18 cellular contexts compared by ENCODE assay signal in the genomic region with DNA sequence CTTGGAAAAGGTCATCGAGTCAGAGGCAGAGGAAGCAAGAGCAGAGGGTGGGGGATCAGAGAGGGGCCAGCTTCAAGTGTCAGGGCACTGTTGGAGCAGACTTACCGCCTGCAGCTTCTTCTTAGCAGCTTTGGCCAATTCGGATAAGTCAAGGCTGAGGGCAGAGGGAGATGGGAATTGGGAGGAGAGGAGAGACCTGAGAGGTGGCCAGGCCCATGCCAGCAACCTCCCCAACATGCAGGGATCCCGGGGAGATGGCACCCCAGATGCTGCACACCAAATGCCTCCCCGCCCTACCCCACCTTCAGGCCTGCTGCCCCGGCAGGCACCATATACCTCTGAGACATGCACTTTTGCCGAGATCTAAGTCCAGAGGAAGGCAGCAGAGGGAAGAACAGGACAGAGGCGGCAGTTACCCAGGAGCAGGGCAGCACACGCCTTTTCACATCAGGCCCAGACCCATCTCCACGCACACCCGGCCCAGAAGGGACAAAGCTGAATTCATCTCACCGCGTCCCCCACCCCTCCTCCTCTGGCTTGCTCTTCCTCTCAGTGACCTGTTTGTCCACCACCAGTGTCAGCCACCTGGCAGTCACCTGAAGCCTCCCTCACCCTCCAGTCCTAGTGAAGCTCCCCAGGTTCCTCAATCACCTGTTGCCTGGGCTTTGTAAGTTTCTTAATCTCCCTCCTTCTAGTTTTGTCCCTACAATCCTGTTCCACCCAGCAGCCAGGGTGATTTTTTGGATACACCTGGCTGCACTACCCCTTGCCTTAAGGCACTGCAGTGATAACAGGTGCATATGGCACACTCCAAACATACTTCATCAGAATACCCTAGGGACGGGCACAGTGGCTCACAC. TPM values are rescaled to one million over a fixed set of nuclear protein-coding genes. Genes with fewer than 3 reads are reported as not detected.
A peak's percentile ranks its signal among the peaks of the same experiment; 100 is the strongest.
DNase-seq lines count a peak whose midpoint lies in the region; ATAC-seq and TF ChIP-seq lines count a peak whose summit lies in the region.
"Had no signal": no experiment of that assay in that cellular context is flagged by ENCODE, and none has a peak within 500 bp of the region (broad histone marks: within the 10 kb centered on the region; RNA-seq: fewer than 3 reads in every experiment).

No MANE protein-coding gene starts in this region.

- H3K9me3 Mint-ChIP-seq in endothelial cell (ENCODE audit: unreplicated experiment) (no peaks in the 10 kb centered on the region), neural progenitor cell (no peaks in the 10 kb centered on the region)
- H3K9me3 Mint-ChIP-seq: CD4-positive, alpha-beta memory T cell; IgD-negative memory B cell had no signal

- H3K4me3 Mint-ChIP-seq in T-helper 17 cell (no peak overlapping the region), endothelial cell (ENCODE audit: unreplicated experiment) (peak overlapping the region; percentile 47), neural progenitor cell (no peak overlapping the region)
- H3K4me3 Mint-ChIP-seq: CD4-positive, alpha-beta memory T cell; IgD-negative memory B cell had no signal

- H3K4me2 ChIP-seq in neural progenitor cell: no peak overlapping the region

- H3K79me2 ChIP-seq in neural progenitor cell (ENCODE audit: low read depth): peaks cover 9% of the 10 kb centered on the region

- no peak overlapping the region for H2AFZ ChIP-seq in neural progenitor cell (replicated peaks)

- no peaks in the 10 kb centered on the region for H3K9me3 ChIP-seq in right cardiac atrium (ENCODE audit: control insufficient read depth, low read length)
- H3K9me3 ChIP-seq in heart right ventricle: no peaks in the 10 kb centered on the region
- H3K9me3 ChIP-seq in T-helper 17 cell (ENCODE audit: control insufficient read depth, low read length, poor library complexity, severe bottlenecking): no peaks in the 10 kb centered on the region
- H3K9me3 ChIP-seq in neural progenitor cell (ENCODE audit: low read depth): no peaks in the 10 kb centered on the region
- H3K9me3 ChIP-seq: HAP-1, Peyer's patch had no signal

- peaks cover 2% of the 10 kb centered on the region for H3K4me1 ChIP-seq in right cardiac atrium (ENCODE audit: control insufficient read depth, insufficient read depth, low read length)
- peaks cover 0 to 35% (median 12%) of the 10 kb centered on the region in 9 donors for H3K4me1 ChIP-seq in heart right ventricle
- no peaks in the 10 kb centered on the region for H3K4me1 ChIP-seq in neural progenitor cell
- H3K4me1 ChIP-seq: HAP-1 had no signal

- no peaks in the 10 kb centered on the region for H3K27me3 Mint-ChIP-seq in T-helper 17 cell
- H3K27me3 Mint-ChIP-seq in endothelial cell (ENCODE audit: unreplicated experiment): peaks cover 23% of the 10 kb centered on the region
- peaks cover 5% of the 10 kb centered on the region for H3K27me3 Mint-ChIP-seq in neural progenitor cell (ENCODE audit: insufficient read depth, low read depth)
- H3K27me3 Mint-ChIP-seq: CD4-positive, alpha-beta memory T cell; IgD-negative memory B cell had no signal

- H3K27me3 ChIP-seq in right cardiac atrium (ENCODE audit: control insufficient read depth, insufficient read depth): no peaks in the 10 kb centered on the region
- no peaks in the 10 kb centered on the region for H3K27me3 ChIP-seq in heart right ventricle
- no peaks in the 10 kb centered on the region for H3K27me3 ChIP-seq in neural progenitor cell
- H3K27me3 ChIP-seq: Peyer's patch had no signal

- no peak overlapping the region for H3K4me3 ChIP-seq in right cardiac atrium (ENCODE audit: low read length)
- no peak overlapping the region for H3K4me3 ChIP-seq in heart right ventricle
- H3K4me3 ChIP-seq in neural progenitor cell: no peak overlapping the region
- H3K4me3 ChIP-seq: HAP-1, Peyer's patch had no signal

- DNase-seq in right cardiac atrium (peak in 2 of 3 donors; percentile 33 to 38), heart right ventricle (no peak), T-helper 17 cell (no peak), endothelial cell (ENCODE audit: low spot score) (no peak), neural progenitor cell (ENCODE audit: low spot score) (no peak), hypothalamus (lab: John Stamatoyannopoulos, UW) (no peak)
- DNase-seq: ACHN; CD4-positive, alpha-beta memory T cell; DND-41; GDM1; MV-4-11; NCI-H1436; NCI-H2081; NCI-H524; Peyer's patch had no signal

- TF ChIP-seq CTCF in heart right ventricle (IDR thresholded peaks at IDR 0.05) (no peak), endothelial cell (IDR thresholded peaks at IDR 0.05; ENCODE audit: unreplicated experiment) (no peak), neural progenitor cell (IDR thresholded peaks at IDR 0.05) (no peak)

- WGBS in right cardiac atrium: 92% methylated on average over 14 of the region's 14 CpGs
- WGBS in heart right ventricle, 2 donors: 93 to 94% methylated on average over 14 of the region's 14 CpGs

- intact Hi-C loops in right cardiac atrium (cut with DNase I) (no loop called here), heart right ventricle (cut with DNase I) (loop anchor here in 2 of 10 donors (5.0 to 10.0 kb wide), 2 partner anchors 33 to 46 kb away; a partner anchor contains a TSS)

- H3K27ac Mint-ChIP-seq in T-helper 17 cell (peak overlapping the region; percentile 41), endothelial cell (ENCODE audit: unreplicated experiment) (no peak overlapping the region), neural progenitor cell (no peak overlapping the region)

- H3K9ac ChIP-seq in neural progenitor cell: no peak overlapping the region

- H3K36me3 ChIP-seq in heart right ventricle (peaks cover 8 to 98% (median 52%) of the 10 kb centered on the region in 9 donors), neural progenitor cell (no peaks in the 10 kb centered on the region)

- H3K4me1 Mint-ChIP-seq in T-helper 17 cell (peaks cover 19% of the 10 kb centered on the region), endothelial cell (ENCODE audit: unreplicated experiment) (peaks cover 7% of the 10 kb centered on the region), neural progenitor cell (peaks cover 9% of the 10 kb centered on the region)

- H4K20me1 ChIP-seq in neural progenitor cell (ENCODE audit: low read depth): peaks cover 49% of the 10 kb centered on the region

- ATAC-seq in right cardiac atrium (no peak), heart right ventricle (no peak), T-helper 17 cell (no peak), HG02973 (IDR thresholded peaks at IDR 0.05; ENCODE audit: unreplicated experiment) (no peak)

- H3K36me3 Mint-ChIP-seq in T-helper 17 cell (ENCODE audit: low read depth) (no peaks in the 10 kb centered on the region), endothelial cell (ENCODE audit: low read depth, unreplicated experiment) (peaks cover 39% of the 10 kb centered on the region), neural progenitor cell (peaks cover 6% of the 10 kb centered on the region)

- H3K27ac ChIP-seq in right cardiac atrium (ENCODE audit: low read length) (no peak overlapping the region), heart right ventricle (no peak overlapping the region), neural progenitor cell (no peak overlapping the region)
- H3K27ac ChIP-seq: Peyer's patch had no signal

- H3F3A ChIP-seq in neural progenitor cell (ENCODE audit: low read depth): peaks cover 12% of the 10 kb centered on the region

RNA-seq across cellular contexts. Expression of a gene that starts 10.4 kb away (rescaled TPM):
- total RNA-seq in right cardiac atrium: 10 to 100 TPM; 30.6 to 45.3 (median 38.3) TPM
- polyA plus RNA-seq in right cardiac atrium: 53.0 TPM
- 10 to 100 TPM; 24.0 to 41.6 (median 30.2) TPM for total RNA-seq in heart right ventricle
- polyA plus RNA-seq in heart right ventricle: 100 to 1,000 TPM in 1 of 2 donors, 10 to 100 TPM in 1; 92.8 to 106 TPM
- 10 to 100 TPM; 92.2 to 98.6 TPM for total RNA-seq in T-helper 17 cell
- 15.7 TPM for total RNA-seq in endothelial cell (ENCODE audit: unreplicated experiment)
- 9.2 and 47.0 TPM in 2 replicates for total RNA-seq in neural progenitor cell (ENCODE audit: low replicate concordance)

RNA-seq across cellular contexts. Expression of a gene that starts 10.6 kb away (rescaled TPM):
- total RNA-seq in right cardiac atrium (10 to 100 TPM; 31.4 to 37.8 (median 34.8) TPM), heart right ventricle (10 to 100 TPM; 20.6 to 34.7 (median 28.1) TPM), T-helper 17 cell (10 to 100 TPM; 45.4 to 48.3 TPM), endothelial cell (ENCODE audit: unreplicated experiment) (116 TPM), neural progenitor cell (ENCODE audit: low replicate concordance) (17.6 and 51.0 TPM in 2 replicates)
- polyA plus RNA-seq in right cardiac atrium (25.5 TPM), heart right ventricle (10 to 100 TPM; 31.6 to 35.4 TPM)

RNA-seq across cellular contexts. Expression of a gene that starts 12.0 kb away (rescaled TPM):
- total RNA-seq in right cardiac atrium (1 to 10 TPM; 6.6 to 7.5 (median 7.3) TPM), heart right ventricle (1 to 10 TPM; 4.4 to 9.0 (median 5.6) TPM), T-helper 17 cell (10 to 100 TPM; 14.2 to 15.6 TPM), endothelial cell (ENCODE audit: unreplicated experiment) (1.7 TPM), neural progenitor cell (ENCODE audit: low replicate concordance) (2.5 and 5.0 TPM in 2 replicates)
- polyA plus RNA-seq in right cardiac atrium (5.2 TPM), heart right ventricle (1 to 10 TPM; 3.5 to 5.7 TPM)

RNA-seq across cellular contexts. Expression of a gene that starts 14.1 kb away (rescaled TPM):
- total RNA-seq in right cardiac atrium (10 to 100 TPM in 1 of 4 donors, 1 to 10 TPM in 3; 5.4 to 11.0 (median 7.4) TPM), heart right ventricle (1 to 10 TPM; 2.5 to 9.1 (median 5.5) TPM), T-helper 17 cell (1 to 10 TPM; 5.9 to 7.9 TPM), endothelial cell (ENCODE audit: unreplicated experiment) (7.6 TPM), neural progenitor cell (ENCODE audit: low replicate concordance) (2.8 and 24.0 TPM in 2 replicates)
- polyA plus RNA-seq in right cardiac atrium (5.0 TPM), heart right ventricle (1 to 10 TPM; 6.2 to 9.7 TPM)
- polyA plus RNA-seq: CD4-positive, alpha-beta memory T cell; IgD-negative memory B cell had no signal

RNA-seq across cellular contexts. Expression of a gene that starts 43.9 kb away (rescaled TPM):
- total RNA-seq in right cardiac atrium (100 to 1,000 TPM in 3 of 4 donors, 10 to 100 TPM in 1; 93.5 to 148 (median 113) TPM), heart right ventricle (100 to 1,000 TPM in 4 of 10 donors, 10 to 100 TPM in 6; 72.0 to 110 (median 90.9) TPM), T-helper 17 cell (1 to 10 TPM; 1.7 to 2.6 TPM), endothelial cell (ENCODE audit: unreplicated experiment) (13.0 TPM), neural progenitor cell (ENCODE audit: low replicate concordance) (3.9 and 6.2 TPM in 2 replicates)
- polyA plus RNA-seq in right cardiac atrium (98.5 TPM), heart right ventricle (100 to 1,000 TPM in 1 of 2 donors, 10 to 100 TPM in 1; 53.2 to 262 TPM)
- polyA plus RNA-seq: CD4-positive, alpha-beta memory T cell; IgD-negative memory B cell had no signal

Comparison
In these comparisons a context has a peak if more than half of its experiments do, and no peak if none do; other contexts are left out.
1. DNase-seq: peak in right cardiac atrium (2 of 3); none in heart right ventricle (0 of 2), T-helper 17 cell (0 of 3), endothelial cell (single experiment), neural progenitor cell (single experiment) and hypothalamus (0 of 51).